10 cellular contexts compared by ENCODE assay signal in genomic region chr12:46524778-46525177, GRCh38.
DNase-seq lines count a peak whose midpoint lies in the region; ATAC-seq and TF ChIP-seq lines count a peak whose summit lies in the region.
"Had no signal": no experiment of that assay in that cellular context is flagged by ENCODE, and none has a peak within 500 bp of the region (broad histone marks: within the 10 kb centered on the region; RNA-seq: fewer than 3 reads in every experiment).

No MANE protein-coding gene starts in this region.

- H3K27me3 ChIP-seq in mesenchymal stem cell (ENCODE audit: control insufficient read depth in 1 of 2, insufficient read depth in 1 of 2, low read length in 2 of 2) (no peaks in the 10 kb centered on the region), aorta (ENCODE audit: control insufficient read depth in 1 of 2, insufficient read depth in 2 of 2, low read length in 1 of 2) (no peaks in the 10 kb centered on the region)

- H3K79me1 ChIP-seq in mesenchymal stem cell (replicated peaks; ENCODE audit: low read length, poor library complexity, severe bottlenecking) = no peaks in the 10 kb centered on the region

- peak overlapping the region; percentile 21 for H4K8ac ChIP-seq in mesenchymal stem cell (ENCODE audit: low read length)

- no peaks in the 10 kb centered on the region for H3K36me3 ChIP-seq in mesenchymal stem cell (ENCODE audit: control insufficient read depth in 1 of 2, insufficient read depth in 2 of 2, low read depth in 1 of 2, low read length in 2 of 2)
- H3K36me3 ChIP-seq in aorta (ENCODE audit: control insufficient read depth in 1 of 2, insufficient read depth in 2 of 2, low read length in 1 of 2) = no peaks in the 10 kb centered on the region

- H3K27me3 Mint-ChIP-seq in activated naive CD4-positive, alpha-beta T cell treated with anti-CD3 and anti-CD28 coated beads, Interleukin-2, amount 50 U/mL, for 24 hours = no peaks in the 10 kb centered on the region

- H4K91ac ChIP-seq in mesenchymal stem cell (ENCODE audit: low read length) = peak overlapping the region; percentile 12

- no peaks in the 10 kb centered on the region for H3K36me3 Mint-ChIP-seq in activated naive CD4-positive, alpha-beta T cell treated with anti-CD3 and anti-CD28 coated beads, Interleukin-2, amount 50 U/mL, for 24 hours

- H3K18ac ChIP-seq in mesenchymal stem cell (ENCODE audit: low read depth in 1 of 2, low read length in 2 of 2) = peak overlapping the region; percentile 82 to 96

- WGBS in mesenchymal stem cell = 3% methylated on average over 2 of the region's 2 CpGs
- WGBS in aorta, 2 donors = 4 to 5% methylated on average over 2 of the region's 2 CpGs

- H2BK15ac ChIP-seq in mesenchymal stem cell (ENCODE audit: low read depth, poor library complexity, severe bottlenecking) = no peak overlapping the region

- no peak overlapping the region for H3K27ac ChIP-seq in mesenchymal stem cell (ENCODE audit: low read length, poor library complexity, severe bottlenecking)
- peak overlapping the region in 1 of 2 donors; percentile 62 for H3K27ac ChIP-seq in aorta (ENCODE audit: low read depth in 1 of 2, low read length in 2 of 2)

- peaks cover 4% of the 10 kb centered on the region for H3K4me1 ChIP-seq in mesenchymal stem cell (ENCODE audit: control insufficient read depth, insufficient read depth, low read depth, low read length)
- peaks cover 4 to 5% of the 10 kb centered on the region in 2 donors for H3K4me1 ChIP-seq in aorta (ENCODE audit: control insufficient read depth in 1 of 2, insufficient read depth in 2 of 2, low read length in 2 of 2)

- peaks cover 49% of the 10 kb centered on the region for H3K4me1 Mint-ChIP-seq in activated naive CD4-positive, alpha-beta T cell treated with anti-CD3 and anti-CD28 coated beads, Interleukin-2, amount 50 U/mL, for 24 hours

- peak overlapping the region; percentile 65 for H2AK5ac ChIP-seq in mesenchymal stem cell (ENCODE audit: low read length, severe bottlenecking)

- no peak overlapping the region for H3K4me3 ChIP-seq in choroid plexus epithelial cell (ENCODE audit: low read depth, low read length)
- H3K4me3 ChIP-seq in mesenchymal stem cell (ENCODE audit: insufficient read depth in 1 of 2, low read depth in 1 of 2, low read length in 2 of 2) = no peak overlapping the region
- no peak overlapping the region for H3K4me3 ChIP-seq in aorta (ENCODE audit: low read length in 2 of 2)

- no peak for DNase-seq in activated naive CD4-positive, alpha-beta T cell treated with anti-CD3 and anti-CD28 coated beads, Interleukin-2, amount 50 U/mL, for 16 hours
- peak; percentile 82 for DNase-seq in choroid plexus epithelial cell (ENCODE audit: low read depth)
- DNase-seq in mesenchymal stem cell = peak; percentile 96
- DNase-seq in aorta = peak; percentile 77 to 86
- no peak for DNase-seq in kidney glomerular epithelial cell (lab: John Stamatoyannopoulos, UW)
- DNase-seq in NCI-H524 (lab: John Stamatoyannopoulos, UW) = no peak
- DNase-seq: NCI-H2171 treated with DMSO at 0.1 percent for 48 hours had no signal

- H3K14ac ChIP-seq in mesenchymal stem cell (ENCODE audit: low read length in 2 of 2) = no peak overlapping the region

- ATAC-seq in aorta (ENCODE audit: low FRiP score) = peak; percentile 38
- ATAC-seq in HG02642 (IDR thresholded peaks at IDR 0.05; ENCODE audit: poor library complexity, unreplicated experiment) = no peak

- H3K9me3 ChIP-seq in mesenchymal stem cell (ENCODE audit: control insufficient read depth, low read length) (no peaks in the 10 kb centered on the region), aorta (ENCODE audit: control insufficient read depth, low read length) (no peaks in the 10 kb centered on the region)

- no peak for TF ChIP-seq CTCF in choroid plexus epithelial cell (conservative IDR thresholded peaks at IDR 0.05; ENCODE audit: low read depth, low read length)

- H3K4me2 ChIP-seq in mesenchymal stem cell (ENCODE audit: low read length, poor library complexity, severe bottlenecking) = no peak overlapping the region

- H3K27ac Mint-ChIP-seq in activated naive CD4-positive, alpha-beta T cell treated with anti-CD3 and anti-CD28 coated beads, Interleukin-2, amount 50 U/mL, for 24 hours = peak overlapping the region; percentile 11

- H3K23ac ChIP-seq in mesenchymal stem cell (ENCODE audit: low read length in 2 of 2) = no peak overlapping the region

- H3K4me3 Mint-ChIP-seq in activated naive CD4-positive, alpha-beta T cell treated with anti-CD3 and anti-CD28 coated beads, Interleukin-2, amount 50 U/mL, for 24 hours = no peak overlapping the region
- H3K4me3 Mint-ChIP-seq: neural crest cell had no signal

- no peaks in the 10 kb centered on the region for H3K9me3 Mint-ChIP-seq in activated naive CD4-positive, alpha-beta T cell treated with anti-CD3 and anti-CD28 coated beads, Interleukin-2, amount 50 U/mL, for 24 hours

- H3K4ac ChIP-seq in mesenchymal stem cell (ENCODE audit: low read depth in 1 of 2, low read length in 2 of 2) = peak overlapping the region in 1 of 2 experiments; percentile 81

- intact Hi-C loops in aorta (cut with DNase I) = no loop called here

- H2BK5ac ChIP-seq in mesenchymal stem cell (ENCODE audit: low read depth, low read length, poor library complexity, severe bottlenecking) = no peak overlapping the region

- H2AFZ ChIP-seq in mesenchymal stem cell (ENCODE audit: low read depth, low read length) = no peak overlapping the region

- peak overlapping the region; percentile 3 for H2BK120ac ChIP-seq in mesenchymal stem cell (ENCODE audit: low read depth, low read length)

- peak overlapping the region in 1 of 2 experiments; percentile 33 for H2BK12ac ChIP-seq in mesenchymal stem cell (ENCODE audit: low read length in 2 of 2)

- H3K9ac ChIP-seq in mesenchymal stem cell (ENCODE audit: low read length) = peak overlapping the region; percentile 60

Comparison
In these comparisons a context has a peak if more than half of its experiments do, and no peak if none do; other contexts are left out.
1. DNase-seq: peak in choroid plexus epithelial cell (single experiment), mesenchymal stem cell (single experiment) and aorta (2 of 2); none in activated naive CD4-positive, alpha-beta T cell treated with anti-CD3 and anti-CD28 coated beads, Interleukin-2, amount 50 U/mL, for 16 hours (single experiment), kidney glomerular epithelial cell (single experiment) and NCI-H524 (0 of 2).